24 cellular contexts compared by ENCODE assay signal in the genomic region with DNA sequence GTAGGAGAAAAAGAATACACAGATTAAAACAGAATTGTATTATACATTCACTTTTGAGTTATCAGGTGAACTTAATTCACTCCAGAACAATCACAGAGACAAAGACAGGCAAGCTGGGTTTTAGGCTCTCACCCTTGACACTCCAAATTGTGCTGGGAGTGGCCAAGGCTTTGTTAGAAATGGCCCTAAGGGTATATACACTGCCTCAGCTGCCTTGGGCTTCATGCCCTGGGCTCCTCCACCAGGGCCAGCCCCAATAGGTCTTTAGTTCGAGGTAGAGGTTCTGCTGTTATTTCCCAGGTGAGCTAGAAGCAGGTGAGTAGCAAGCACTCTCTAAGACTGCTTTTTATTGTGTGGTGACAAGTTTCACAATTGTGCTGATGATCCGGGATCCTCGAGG.
"Had no signal": no experiment of that assay in that cellular context is flagged by ENCODE, and none has a peak within 500 bp of the region (broad histone marks: within the 10 kb centered on the region; RNA-seq: fewer than 3 reads in every experiment).

No MANE protein-coding gene starts in this region.

- H3K9me3 ChIP-seq: esophagus squamous epithelium, heart right ventricle, lower lobe of right lung, psoas muscle, suprapubic skin, transverse colon, vagina had no signal

- H3K4me1 Mint-ChIP-seq: immature natural killer cell; stimulated activated naive CD8-positive, alpha-beta T cell treated with anti-CD3 and anti-CD28 coated beads, Interleukin-15, amount 100 ng/mL, for 72 hours had no signal

- ATAC-seq: activated CD8-positive, alpha-beta T cell treated with anti-CD3 and anti-CD28 coated beads, Interleukin-2, amount 10 ng/mL, durations not matched to agents 7 days and 5 days; activated T-cell treated with anti-CD3 and anti-CD28 coated beads, Interleukin-2, amount 50 U/mL, for 72 hours; lower lobe of right lung; psoas muscle; right cardiac atrium; stimulated activated naive CD8-positive, alpha-beta T cell treated with anti-CD3 and anti-CD28 coated beads, Interleukin-15, amount 100 ng/mL, for 72 hours had no signal

- H3K27ac Mint-ChIP-seq: activated CD8-positive, alpha-beta T cell treated with anti-CD3 and anti-CD28 coated beads, Interleukin-2, amount 10 ng/mL, durations not matched to agents 7 days and 5 days; activated T-cell treated with anti-CD3 and anti-CD28 coated beads, Interleukin-2, amount 50 U/mL, for 72 hours; dendritic cell treated with granulocyte-macrophage colony-stimulating factor and Interleukin-4, amounts not matched to agents 40 ng/mL and 50 ng/mL, for 4 days; stimulated activated naive CD8-positive, alpha-beta T cell treated with anti-CD3 and anti-CD28 coated beads, Interleukin-15, amount 100 ng/mL, for 72 hours had no signal

- H3K36me3 ChIP-seq: transverse colon, vagina had no signal

- H3K4me3 Mint-ChIP-seq: activated CD8-positive, alpha-beta T cell treated with anti-CD3 and anti-CD28 coated beads, Interleukin-2, amount 10 ng/mL, durations not matched to agents 7 days and 5 days; activated T-cell treated with anti-CD3 and anti-CD28 coated beads, Interleukin-2, amount 50 U/mL, for 72 hours; dendritic cell treated with granulocyte-macrophage colony-stimulating factor and Interleukin-4, amounts not matched to agents 40 ng/mL and 50 ng/mL, for 4 days; immature natural killer cell; stimulated activated naive CD8-positive, alpha-beta T cell treated with anti-CD3 and anti-CD28 coated beads, Interleukin-15, amount 100 ng/mL, for 72 hours had no signal

- H3K27me3 Mint-ChIP-seq: dendritic cell treated with granulocyte-macrophage colony-stimulating factor and Interleukin-4, amounts not matched to agents 40 ng/mL and 50 ng/mL, for 4 days; stimulated activated naive CD8-positive, alpha-beta T cell treated with anti-CD3 and anti-CD28 coated beads, Interleukin-15, amount 100 ng/mL, for 72 hours had no signal

- H3K27me3 ChIP-seq: esophagus squamous epithelium, heart right ventricle, suprapubic skin, transverse colon, vagina had no signal

- H3K27ac ChIP-seq: esophagus squamous epithelium, heart right ventricle, lower lobe of right lung, psoas muscle, skin epidermis, suprapubic skin, transverse colon, vagina had no signal

- DNase-seq: activated CD4-positive, alpha-beta T cell treated with anti-CD3 and anti-CD28 coated beads for 48 hours; activated CD4-positive, CD25-positive, alpha-beta regulatory T cell; activated CD8-positive, alpha-beta T cell treated with anti-CD3 and anti-CD28 coated beads, Interleukin-2, amount 10 ng/mL, durations not matched to agents 7 days and 5 days; activated effector memory CD4-positive, alpha-beta T cell treated with anti-CD3 and anti-CD28 coated beads, Interleukin-2, amount 50 U/mL, for 16 hours; activated naive CD4-positive, alpha-beta T cell treated with anti-CD3 and anti-CD28 coated beads, Interleukin-2, amount 50 U/mL, for 16 hours; activated T-cell treated with anti-CD3 and anti-CD28 coated beads, Interleukin-2, amount 50 U/mL, for 72 hours; aorta; effector CD8-positive, alpha-beta T cell; esophagus squamous epithelium; heart right ventricle; immature natural killer cell; lower lobe of right lung; midbrain; psoas muscle; right cardiac atrium; stimulated activated CD4-positive, alpha-beta T cell treated with anti-CD3 and anti-CD28 coated beads, Interleukin-4, amount 100 ng/mL, for 1 hour; stimulated activated naive CD8-positive, alpha-beta T cell treated with anti-CD3 and anti-CD28 coated beads, Interleukin-15, amount 100 ng/mL, for 72 hours; T-helper 1 cell; T-helper 9 cell; transverse colon had no signal

- H3K4me1 ChIP-seq: esophagus squamous epithelium, heart right ventricle, lower lobe of right lung, psoas muscle, suprapubic skin, vagina had no signal

- H3K9me3 Mint-ChIP-seq: activated T-cell treated with anti-CD3 and anti-CD28 coated beads, Interleukin-2, amount 50 U/mL, for 72 hours; dendritic cell treated with granulocyte-macrophage colony-stimulating factor and Interleukin-4, amounts not matched to agents 40 ng/mL and 50 ng/mL, for 4 days; immature natural killer cell; stimulated activated naive CD8-positive, alpha-beta T cell treated with anti-CD3 and anti-CD28 coated beads, Interleukin-15, amount 100 ng/mL, for 72 hours had no signal

- H3K4me3 ChIP-seq: esophagus squamous epithelium, heart right ventricle, lower lobe of right lung, psoas muscle, skin epidermis, suprapubic skin, transverse colon, vagina had no signal
